ENCODE assay signal across 26 cellular contexts in genomic region chr13:77925616-77926015, GRCh38. TPM values are rescaled to one million over a fixed set of nuclear protein-coding genes. Genes with fewer than 3 reads are reported as not detected.
"Had no signal": no experiment of that assay in that cellular context is flagged by ENCODE, and none has a peak within 500 bp of the region (broad histone marks: within the 10 kb centered on the region; RNA-seq: fewer than 3 reads in every experiment).

No MANE protein-coding gene starts in this region.

- H3K4me3 ChIP-seq: colonic mucosa, esophagus squamous epithelium, gastroesophageal sphincter, heart left ventricle, left ventricle myocardium inferior, lower lobe of right lung, mucosa of descending colon had no signal

- H3K9me3 ChIP-seq: colonic mucosa, esophagus squamous epithelium, gastroesophageal sphincter, heart left ventricle, left ventricle myocardium inferior, lower lobe of right lung, mucosa of descending colon had no signal

- FAIRE-seq: endometrium, frontal cortex, islet of Langerhans, keratinocyte had no signal

- H3K27me3 ChIP-seq: colonic mucosa, heart left ventricle had no signal

- DNase-seq: colonic mucosa; cortex of kidney; effector CD8-positive, alpha-beta T cell; effector memory CD8-positive, alpha-beta T cell; endodermal cell; erythroblast; esophagus squamous epithelium; foreskin fibroblast; heart left ventricle; hippocampal formation; kidney glomerular epithelial cell; left colon; left ventricle myocardium inferior; lower lobe of right lung; mesenchymal stem cell; naive B cell had no signal

- H3K36me3 ChIP-seq: colonic mucosa, esophagus squamous epithelium, gastroesophageal sphincter, heart left ventricle, left ventricle myocardium inferior, lower lobe of right lung had no signal

- H3K27ac ChIP-seq: colonic mucosa, epithelial cell of prostate, esophagus squamous epithelium, gastroesophageal sphincter, heart left ventricle, left ventricle myocardium inferior, lower lobe of right lung had no signal

- H3K4me1 ChIP-seq: colonic mucosa, esophagus squamous epithelium, gastroesophageal sphincter, left ventricle myocardium inferior, lower lobe of right lung had no signal

- ATAC-seq: effector memory CD8-positive, alpha-beta T cell; esophagus mucosa; gastroesophageal sphincter; heart left ventricle; left colon; left lobe of liver; lower lobe of right lung; mucosa of descending colon had no signal

RNA-seq across cellular contexts. Expression of gene EDNRB, which starts 7.0 kb away (rescaled TPM):
- total RNA-seq: chondrocyte had no signal
